1 cellular context compared by ENCODE assay signal in genomic region chr20:20211988-20212518, GRCh38.
TF ChIP-seq lines count a peak whose summit lies in the region.

No MANE protein-coding gene starts in this region.

TF ChIP-seq in SK-N-SH, 30 proteins besides CTCF, POLR2A, EP300 and RAD21 (continued from another document):
- no peak for TF ChIP-seq REST (IDR thresholded peaks at IDR 0.05; ENCODE audit: low read depth, low read length)
- TF ChIP-seq, protein P1, sequence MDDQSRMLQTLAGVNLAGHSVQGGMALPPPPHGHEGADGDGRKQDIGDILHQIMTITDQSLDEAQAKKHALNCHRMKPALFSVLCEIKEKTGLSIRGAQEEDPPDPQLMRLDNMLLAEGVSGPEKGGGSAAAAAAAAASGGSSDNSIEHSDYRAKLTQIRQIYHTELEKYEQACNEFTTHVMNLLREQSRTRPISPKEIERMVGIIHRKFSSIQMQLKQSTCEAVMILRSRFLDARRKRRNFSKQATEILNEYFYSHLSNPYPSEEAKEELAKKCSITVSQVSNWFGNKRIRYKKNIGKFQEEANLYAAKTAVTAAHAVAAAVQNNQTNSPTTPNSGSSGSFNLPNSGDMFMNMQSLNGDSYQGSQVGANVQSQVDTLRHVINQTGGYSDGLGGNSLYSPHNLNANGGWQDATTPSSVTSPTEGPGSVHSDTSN (IDR thresholded peaks at IDR 0.05) = no peak
- TF ChIP-seq EZH2phosphoT487 (IDR thresholded peaks at IDR 0.05; ENCODE audit: borderline replicate concordance, low read depth) = no peak
- no peak for TF ChIP-seq FOSL2 (IDR thresholded peaks at IDR 0.05; ENCODE audit: borderline replicate concordance, low read depth)
- TF ChIP-seq, protein P2, sequence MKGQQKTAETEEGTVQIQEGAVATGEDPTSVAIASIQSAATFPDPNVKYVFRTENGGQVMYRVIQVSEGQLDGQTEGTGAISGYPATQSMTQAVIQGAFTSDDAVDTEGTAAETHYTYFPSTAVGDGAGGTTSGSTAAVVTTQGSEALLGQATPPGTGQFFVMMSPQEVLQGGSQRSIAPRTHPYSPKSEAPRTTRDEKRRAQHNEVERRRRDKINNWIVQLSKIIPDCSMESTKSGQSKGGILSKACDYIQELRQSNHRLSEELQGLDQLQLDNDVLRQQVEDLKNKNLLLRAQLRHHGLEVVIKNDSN (IDR thresholded peaks at IDR 0.05; ENCODE audit: borderline replicate concordance, low read depth) = no peak
